In the genomic region with DNA sequence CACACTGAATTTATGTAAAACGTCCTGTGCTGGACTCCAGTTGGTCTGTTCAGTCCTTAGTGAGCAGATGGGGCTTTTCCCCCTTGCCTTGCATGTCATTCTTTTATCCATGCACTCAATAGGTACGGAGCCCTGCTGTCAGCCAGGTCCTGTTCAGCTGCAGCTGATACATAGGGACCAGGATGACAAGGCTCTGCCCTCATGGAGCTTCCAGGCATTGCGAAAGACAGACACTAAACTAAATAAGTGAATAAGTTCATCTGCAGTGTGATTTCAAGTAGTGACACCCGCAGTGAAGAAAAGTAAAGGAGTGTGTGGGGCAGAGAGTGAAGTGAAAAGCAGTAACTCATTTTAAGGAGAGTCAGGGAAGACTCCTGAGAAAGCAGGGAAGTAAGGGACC, we compare ENCODE assay signal across 18 cellular contexts.
DNase-seq lines count a peak whose midpoint lies in the region; ATAC-seq, FAIRE-seq and TF ChIP-seq lines count a peak whose summit lies in the region.
"Had no signal": no experiment of that assay in that cellular context is flagged by ENCODE, and none has a peak within 500 bp of the region (broad histone marks: within the 10 kb centered on the region; RNA-seq: fewer than 3 reads in every experiment).

No MANE protein-coding gene starts in this region.

- no peak for ATAC-seq in activated naive CD8-positive, alpha-beta T cell treated with anti-CD3 and anti-CD28 coated beads, Interleukin-2, amount 10 ng/mL, durations not matched to agents 7 days and 5 days (ENCODE audit: low read depth)
- ATAC-seq in activated naive CD8-positive, alpha-beta T cell treated with anti-CD3 and anti-CD28 coated beads, Interleukin-2, amount 50 U/mL, for 24 hours = no peak
- ATAC-seq in K562 (no peak), pancreas (no peak), HG03354 (IDR thresholded peaks at IDR 0.05; ENCODE audit: poor library complexity, severe bottlenecking, unreplicated experiment) (no peak)
- ATAC-seq: CD8-positive, alpha-beta T cell had no signal

- WGBS in K562 (ENCODE audit: insufficient coverage, low coverage, missing lambda C conversion rate) = 36% methylated on average over 4 of the region's 4 CpGs
- 97% methylated on average over 4 of the region's 4 CpGs for WGBS in mesenchymal stem cell
- WGBS in pancreas, 2 donors = 90 to 95% methylated on average over 4 of the region's 4 CpGs

- no peak for TF ChIP-seq EP300 in K562 (IDR thresholded peaks at IDR 0.05; ENCODE audit: low read length)

- no peaks in the 10 kb centered on the region for H3K79me2 ChIP-seq in K562 (ENCODE audit: control insufficient read depth, insufficient read depth, low read length)

- TF ChIP-seq CTCF in K562 (IDR thresholded peaks at IDR 0.05 in 2 of 3, conservative IDR thresholded peaks at IDR 0.05 in 1 of 3; ENCODE audit: insufficient read depth in 2 of 3, low read depth in 1 of 3, low read length in 3 of 3) = no peak
- TF ChIP-seq CTCF in osteocyte (IDR thresholded peaks at IDR 0.05) = no peak
- no peak for TF ChIP-seq CTCF in pancreas (IDR thresholded peaks at IDR 0.05)

- no peak overlapping the region for H2BK5ac ChIP-seq in mesenchymal stem cell (ENCODE audit: low read depth, low read length, poor library complexity, severe bottlenecking)

- H3K27ac ChIP-seq in K562 (ENCODE audit: extremely low read depth, low read depth, low read length) = no peak overlapping the region
- H3K27ac ChIP-seq in mesenchymal stem cell (ENCODE audit: low read length, poor library complexity, severe bottlenecking) = no peak overlapping the region
- no peak overlapping the region for H3K27ac ChIP-seq in pancreas

- no peak overlapping the region for H4K8ac ChIP-seq in mesenchymal stem cell (ENCODE audit: low read length)

- CTCF ChIA-PET in K562 (lab: Yijun Ruan, JAX; ENCODE audit: low intra/inter-chr PET ratio) = no interaction called here

- peak overlapping the region; percentile 2 for H3K27ac Mint-ChIP-seq in activated naive CD8-positive, alpha-beta T cell treated with anti-CD3 and anti-CD28 coated beads, Interleukin-2, amount 10 ng/mL, durations not matched to agents 7 days and 5 days
- H3K27ac Mint-ChIP-seq in activated naive CD8-positive, alpha-beta T cell treated with anti-CD3 and anti-CD28 coated beads, Interleukin-2, amount 50 U/mL, for 24 hours = no peak overlapping the region
- H3K27ac Mint-ChIP-seq in osteocyte (ENCODE audit: unreplicated experiment) = peak overlapping the region; percentile 1
- H3K27ac Mint-ChIP-seq: CD8-positive, alpha-beta T cell; H9 had no signal

- H3K18ac ChIP-seq in mesenchymal stem cell (ENCODE audit: low read depth in 1 of 2, low read length in 2 of 2) = no peak overlapping the region

- peaks cover 22% of the 10 kb centered on the region for H3K4me1 Mint-ChIP-seq in activated naive CD8-positive, alpha-beta T cell treated with anti-CD3 and anti-CD28 coated beads, Interleukin-2, amount 10 ng/mL, durations not matched to agents 7 days and 5 days
- H3K4me1 Mint-ChIP-seq in activated naive CD8-positive, alpha-beta T cell treated with anti-CD3 and anti-CD28 coated beads, Interleukin-2, amount 50 U/mL, for 24 hours = peaks cover 25% of the 10 kb centered on the region
- peaks cover 29% of the 10 kb centered on the region for H3K4me1 Mint-ChIP-seq in osteocyte (ENCODE audit: unreplicated experiment)

- H2AK5ac ChIP-seq in mesenchymal stem cell (ENCODE audit: low read length, severe bottlenecking) = no peak overlapping the region

- TF ChIP-seq POLR2A in K562 (conservative IDR thresholded peaks at IDR 0.05) = no peak

- peaks cover 8% of the 10 kb centered on the region for H3K36me3 Mint-ChIP-seq in activated naive CD8-positive, alpha-beta T cell treated with anti-CD3 and anti-CD28 coated beads, Interleukin-2, amount 10 ng/mL, durations not matched to agents 7 days and 5 days
- H3K36me3 Mint-ChIP-seq in activated naive CD8-positive, alpha-beta T cell treated with anti-CD3 and anti-CD28 coated beads, Interleukin-2, amount 50 U/mL, for 24 hours (ENCODE audit: low read depth) = peaks cover 8% of the 10 kb centered on the region
- no peaks in the 10 kb centered on the region for H3K36me3 Mint-ChIP-seq in osteocyte (ENCODE audit: unreplicated experiment)

- TF ChIP-seq RAD21 in K562 (CRISPR knock-in tag; conservative IDR thresholded peaks at IDR 0.05 in 1 of 2, IDR thresholded peaks at IDR 0.05 in 1 of 2) = no peak

- BruUV-seq in K562 (replicated peaks; lab: Mats Ljungman, UMichigan) = no TSS peak

- H3K23ac ChIP-seq in mesenchymal stem cell (ENCODE audit: low read length in 2 of 2) = no peak overlapping the region

- intact Hi-C loops in K562 (cut with micrococcal nuclease) (no loop called here), pancreas (cut with DNase I) (no loop called here)

- H3K27me3 ChIP-seq in K562 (ENCODE audit: control insufficient read depth in 2 of 2, insufficient read depth in 2 of 2, low read length in 2 of 2) (no peaks in the 10 kb centered on the region), mesenchymal stem cell (ENCODE audit: control insufficient read depth in 1 of 2, insufficient read depth in 1 of 2, low read length in 2 of 2) (no peaks in the 10 kb centered on the region), pancreas (no peaks in the 10 kb centered on the region)
- H3K27me3 ChIP-seq: BLaER1 had no signal

- no peaks in the 10 kb centered on the region for H3K27me3 Mint-ChIP-seq in activated naive CD8-positive, alpha-beta T cell treated with anti-CD3 and anti-CD28 coated beads, Interleukin-2, amount 10 ng/mL, durations not matched to agents 7 days and 5 days
- no peaks in the 10 kb centered on the region for H3K27me3 Mint-ChIP-seq in activated naive CD8-positive, alpha-beta T cell treated with anti-CD3 and anti-CD28 coated beads, Interleukin-2, amount 50 U/mL, for 24 hours
- H3K27me3 Mint-ChIP-seq in osteocyte (ENCODE audit: unreplicated experiment) = no peaks in the 10 kb centered on the region

- H2BK120ac ChIP-seq in mesenchymal stem cell (ENCODE audit: low read depth, low read length) = no peak overlapping the region

- H3K9me3 ChIP-seq in K562 (replicated peaks; ENCODE audit: control insufficient read depth, insufficient read depth, low read depth, low read length) (no peaks in the 10 kb centered on the region), mesenchymal stem cell (ENCODE audit: control insufficient read depth, low read length) (no peaks in the 10 kb centered on the region), pancreas (no peaks in the 10 kb centered on the region)
- H3K9me3 ChIP-seq: BLaER1 had no signal

- no peak overlapping the region for H3K4ac ChIP-seq in mesenchymal stem cell (ENCODE audit: low read depth in 1 of 2, low read length in 2 of 2)

- H3K9ac ChIP-seq in K562 (ENCODE audit: insufficient read depth in 1 of 2, low read depth in 2 of 2, low read length in 2 of 2) (no peak overlapping the region), mesenchymal stem cell (ENCODE audit: low read length) (no peak overlapping the region)

- H3K4me3 ChIP-seq in K562 (no peak overlapping the region), mesenchymal stem cell (ENCODE audit: insufficient read depth in 1 of 2, low read depth in 1 of 2, low read length in 2 of 2) (no peak overlapping the region), pancreas (no peak overlapping the region)
- H3K4me3 ChIP-seq: BLaER1 had no signal

- in situ Hi-C loops in K562 (cut with MboI) = no loop called here

- H2AFZ ChIP-seq in K562 (ENCODE audit: low read depth, low read length) = no peak overlapping the region
- H2AFZ ChIP-seq in mesenchymal stem cell (ENCODE audit: low read depth, low read length) = no peak overlapping the region

- H2BK15ac ChIP-seq in mesenchymal stem cell (ENCODE audit: low read depth, poor library complexity, severe bottlenecking) = no peak overlapping the region

- H4K20me1 ChIP-seq in K562 (replicated peaks; ENCODE audit: control insufficient read depth, insufficient read depth, low read length) = no peaks in the 10 kb centered on the region
- H4K20me1 ChIP-seq: BLaER1 had no signal

- H3K4me1 ChIP-seq in K562 (replicated peaks in 1 of 2; ENCODE audit: control insufficient read depth in 2 of 2, insufficient read depth in 2 of 2, low read length in 2 of 2) (no peaks in the 10 kb centered on the region), mesenchymal stem cell (ENCODE audit: control insufficient read depth, insufficient read depth, low read depth, low read length) (peaks cover 2% of the 10 kb centered on the region), pancreas (no peaks in the 10 kb centered on the region)

- H3K14ac ChIP-seq in mesenchymal stem cell (ENCODE audit: low read length in 2 of 2) = no peak overlapping the region

- H2BK12ac ChIP-seq in mesenchymal stem cell (ENCODE audit: low read length in 2 of 2) = no peak overlapping the region

- H3K36me3 ChIP-seq in K562 (ENCODE audit: control insufficient read depth, insufficient read depth, low read length) (no peaks in the 10 kb centered on the region), mesenchymal stem cell (ENCODE audit: control insufficient read depth in 1 of 2, insufficient read depth in 2 of 2, low read depth in 1 of 2, low read length in 2 of 2) (no peaks in the 10 kb centered on the region), pancreas (no peaks in the 10 kb centered on the region)
- H3K36me3 ChIP-seq: BLaER1 had no signal

- H4K91ac ChIP-seq in mesenchymal stem cell (ENCODE audit: low read length) = peak overlapping the region; percentile 52

- peaks cover 1% of the 10 kb centered on the region for H3K9me3 Mint-ChIP-seq in activated naive CD8-positive, alpha-beta T cell treated with anti-CD3 and anti-CD28 coated beads, Interleukin-2, amount 10 ng/mL, durations not matched to agents 7 days and 5 days
- H3K9me3 Mint-ChIP-seq in activated naive CD8-positive, alpha-beta T cell treated with anti-CD3 and anti-CD28 coated beads, Interleukin-2, amount 50 U/mL, for 24 hours = peaks cover 3% of the 10 kb centered on the region
- H3K9me3 Mint-ChIP-seq in osteocyte (ENCODE audit: unreplicated experiment) = no peaks in the 10 kb centered on the region
- H3K9me3 Mint-ChIP-seq: CD8-positive, alpha-beta T cell had no signal

- no peak for DNase-seq in activated naive CD8-positive, alpha-beta T cell treated with anti-CD3 and anti-CD28 coated beads, Interleukin-2, amount 10 ng/mL, durations not matched to agents 7 days and 5 days
- DNase-seq in activated naive CD8-positive, alpha-beta T cell treated with anti-CD3 and anti-CD28 coated beads, Interleukin-2, amount 50 U/mL, for 24 hours = no peak
- DNase-seq in K562 (ENCODE audit: extremely low read depth in 1 of 4, low spot score in 3 of 4) = no peak
- DNase-seq in mesenchymal stem cell = no peak
- DNase-seq in osteocyte (ENCODE audit: extremely low spot score, unreplicated experiment) = no peak
- no peak for DNase-seq in pancreas
- DNase-seq in ureter (ENCODE audit: low spot score) = no peak
- DNase-seq: 8988T; Calu3; CD8-positive, alpha-beta T cell; DMS79 treated with DMSO at 0.1 percent for 48 hours; GF-D8; H9 had no signal

- POLR2A ChIA-PET in activated naive CD8-positive, alpha-beta T cell treated with anti-CD3 and anti-CD28 coated beads, Interleukin-2, amount 10 ng/mL, durations not matched to agents 7 days and 5 days (lab: Charles Lee) = no interaction called here
- POLR2A ChIA-PET in K562 (lab: Yijun Ruan, JAX) = no interaction called here

- no peak for FAIRE-seq in K562 (lab: Jason Lieb, UNC)
- FAIRE-seq in pancreas (lab: Jason Lieb, UNC) = no peak
- FAIRE-seq: GM19239, H1 had no signal

- no peak overlapping the region for H3K4me3 Mint-ChIP-seq in activated naive CD8-positive, alpha-beta T cell treated with anti-CD3 and anti-CD28 coated beads, Interleukin-2, amount 10 ng/mL, durations not matched to agents 7 days and 5 days
- no peak overlapping the region for H3K4me3 Mint-ChIP-seq in activated naive CD8-positive, alpha-beta T cell treated with anti-CD3 and anti-CD28 coated beads, Interleukin-2, amount 50 U/mL, for 24 hours
- H3K4me3 Mint-ChIP-seq in osteocyte (ENCODE audit: unreplicated experiment) = no peak overlapping the region
- H3K4me3 Mint-ChIP-seq: CD14-positive monocyte; CD8-positive, alpha-beta T cell; H9 had no signal

- no peaks in the 10 kb centered on the region for H3K79me1 ChIP-seq in mesenchymal stem cell (replicated peaks; ENCODE audit: low read length, poor library complexity, severe bottlenecking)

- H3K4me2 ChIP-seq in K562 (ENCODE audit: insufficient read depth, low read length) (no peak overlapping the region), mesenchymal stem cell (ENCODE audit: low read length, poor library complexity, severe bottlenecking) (no peak overlapping the region)

- no peaks in the 10 kb centered on the region for H3K9me1 ChIP-seq in K562 (ENCODE audit: control insufficient read depth, insufficient read depth, low read length)
